ENCODE assay signal across 27 cellular contexts in genomic region chr3:101932326-101933108, GRCh38.
DNase-seq lines count a peak whose midpoint lies in the region; ATAC-seq and TF ChIP-seq lines count a peak whose summit lies in the region.
"Had no signal": no experiment of that assay in that cellular context is flagged by ENCODE, and none has a peak within 500 bp of the region (broad histone marks: within the 10 kb centered on the region; RNA-seq: fewer than 3 reads in every experiment).

No MANE protein-coding gene starts in this region.

- H4K8ac ChIP-seq in trophoblast cell (ENCODE audit: low read depth, low read length) = no peak overlapping the region

- no peak for TF ChIP-seq CTCF in fibroblast of lung (conservative IDR thresholded peaks at IDR 0.05 in 1 of 2, IDR thresholded peaks at IDR 0.05 in 1 of 2; ENCODE audit: low read depth in 1 of 2, low read length in 2 of 2)
- no peak for TF ChIP-seq CTCF in type B pancreatic cell (conservative IDR thresholded peaks at IDR 0.05)
- no peak for TF ChIP-seq CTCF in ascending aorta (IDR thresholded peaks at IDR 0.05)

- H3K4me3 ChIP-seq in BLaER1 treated with 17β-estradiol and CSF1 and Interleukin-3, amounts not matched to agents 10 nM and 100 nM = no peak overlapping the region
- H3K4me3 ChIP-seq in fibroblast of lung (replicated peaks in 1 of 4; ENCODE audit: control extremely low read depth in 1 of 4, insufficient read depth in 1 of 4, low read depth in 3 of 4, low read length in 4 of 4) (no peak overlapping the region), trophoblast cell (ENCODE audit: low read depth, low read length) (no peak overlapping the region), right cardiac atrium (ENCODE audit: low read length) (no peak overlapping the region), ascending aorta (no peak overlapping the region)
- H3K4me3 ChIP-seq: BLaER1, dorsolateral prefrontal cortex, esophagus squamous epithelium, gastrocnemius medialis, SJSA1, uterus had no signal

- H2AFZ ChIP-seq in fibroblast of lung (ENCODE audit: low read length) = peak overlapping the region; percentile 3
- H2AFZ ChIP-seq in trophoblast cell (ENCODE audit: insufficient read depth, low read length, poor library complexity) = no peak overlapping the region

- H2BK120ac ChIP-seq in trophoblast cell (ENCODE audit: insufficient read depth, low read length, poor library complexity) = no peak overlapping the region

- H3K27ac ChIP-seq in BLaER1 treated with 17β-estradiol and CSF1 and Interleukin-3, amounts not matched to agents 10 nM and 100 nM = peak overlapping the region in 9 of 11 experiments; percentile 8 to 61 (median 28); a peak in 17 of 22 replicates
- H3K27ac ChIP-seq in fibroblast of lung (ENCODE audit: insufficient read depth, low read length) (no peak overlapping the region), trophoblast cell (ENCODE audit: low read depth, low read length) (no peak overlapping the region), right cardiac atrium (ENCODE audit: low read length) (no peak overlapping the region), ascending aorta (no peak overlapping the region)
- H3K27ac ChIP-seq: BLaER1, esophagus squamous epithelium, gastrocnemius medialis, SJSA1, uterus had no signal

- H3K4me3 Mint-ChIP-seq in type B pancreatic cell = no peak overlapping the region
- H3K4me3 Mint-ChIP-seq: activated CD4-positive, alpha-beta memory T cell treated with anti-CD3 and anti-CD28 coated beads for 36 hours; activated T-helper 1 cell treated with anti-CD3 and anti-CD28 coated beads, Interleukin-12 subunit alpha, Interleukin-12 subunit beta, Interleukin-2, Interleukin-4 antibody, amounts not matched to agents 30 ng/mL and 10 ng/mL and 1 ng/mL, durations not matched to agents 14 hours and 24 hours and 36 hours had no signal

- no peak overlapping the region for H3K4ac ChIP-seq in trophoblast cell (ENCODE audit: low read depth, low read length)

- peak overlapping the region; percentile 90 for H2BK12ac ChIP-seq in trophoblast cell (ENCODE audit: low read length)

- no peak overlapping the region for H3K14ac ChIP-seq in trophoblast cell (ENCODE audit: low read length)

- no peak overlapping the region for H2AK5ac ChIP-seq in trophoblast cell (ENCODE audit: low read length)

- peak overlapping the region in 5 of 11 experiments; percentile 18 to 68 (median 58); a peak in 9 of 22 replicates for H3K4me2 ChIP-seq in BLaER1 treated with 17β-estradiol and CSF1 and Interleukin-3, amounts not matched to agents 10 nM and 100 nM
- no peak overlapping the region for H3K4me2 ChIP-seq in fibroblast of lung (ENCODE audit: extremely low read depth, insufficient read depth, low read length)
- H3K4me2 ChIP-seq in trophoblast cell (ENCODE audit: low read length) = no peak overlapping the region
- H3K4me2 ChIP-seq: BLaER1 had no signal

- H3K79me2 ChIP-seq in fibroblast of lung (ENCODE audit: control insufficient read depth, insufficient read depth, low read length) (no peaks in the 10 kb centered on the region), trophoblast cell (ENCODE audit: control insufficient read depth, insufficient read depth, low read length, poor library complexity) (no peaks in the 10 kb centered on the region)

- DNase-seq in NCI-H69 (lab: John Stamatoyannopoulos, UW) (peak; percentile 31), fibroblast of lung (ENCODE audit: low read depth in 2 of 2) (no peak), trophoblast cell (no peak), AG08396 (ENCODE audit: low spot score) (no peak), type B pancreatic cell (ENCODE audit: extremely low spot score, unreplicated experiment) (no peak), right cardiac atrium (no peak), ascending aorta (ENCODE audit: low spot score in 2 of 2) (no peak)
- DNase-seq: activated CD4-positive, alpha-beta memory T cell treated with anti-CD3 and anti-CD28 coated beads for 36 hours; activated CD8-positive, alpha-beta memory T cell treated with anti-CD3 and anti-CD28 coated beads, Interleukin-2, amount 50 U/mL, for 4 hours; activated naive CD4-positive, alpha-beta T cell treated with anti-CD3 and anti-CD28 coated beads, Interleukin-2, amount 50 U/mL, for 16 hours; DMS79; dorsolateral prefrontal cortex; esophagus squamous epithelium; gastrocnemius medialis; GDM1; NCI-H146; NCI-H446 treated with DMSO at 0.1 percent for 48 hours; RPMI8226; stimulated activated naive CD4-positive, alpha-beta T cell; T-helper 1 cell; uterus had no signal

- peaks cover 14 to 78% (median 35%) of the 10 kb centered on the region in 10 experiments; a peak in 19 of 20 replicates for H3K4me1 ChIP-seq in BLaER1 treated with 17β-estradiol and CSF1 and Interleukin-3, amounts not matched to agents 10 nM and 100 nM
- H3K4me1 ChIP-seq in fibroblast of lung (ENCODE audit: control insufficient read depth, extremely low read depth, insufficient read depth, low read length) (peaks cover 5% of the 10 kb centered on the region), trophoblast cell (ENCODE audit: control insufficient read depth in 1 of 2, insufficient read depth in 2 of 2, low read length in 2 of 2) (peaks cover 0 to 4% of the 10 kb centered on the region in 2 experiments), right cardiac atrium (ENCODE audit: control insufficient read depth, insufficient read depth, low read length) (no peaks in the 10 kb centered on the region), ascending aorta (peaks cover 0 to 2% of the 10 kb centered on the region in 2 donors)
- H3K4me1 ChIP-seq: gastrocnemius medialis, uterus had no signal

- H3K9me3 Mint-ChIP-seq in type B pancreatic cell = no peaks in the 10 kb centered on the region
- H3K9me3 Mint-ChIP-seq: activated CD4-positive, alpha-beta memory T cell treated with anti-CD3 and anti-CD28 coated beads for 36 hours had no signal

- peaks cover 10% of the 10 kb centered on the region for H3K4me1 Mint-ChIP-seq in type B pancreatic cell (ENCODE audit: unreplicated experiment)

- H3K79me1 ChIP-seq in trophoblast cell (ENCODE audit: low read length) = no peaks in the 10 kb centered on the region

- H4K20me1 ChIP-seq in BLaER1 treated with 17β-estradiol and CSF1 and Interleukin-3, amounts not matched to agents 10 nM and 100 nM = no peaks in the 10 kb centered on the region
- no peaks in the 10 kb centered on the region for H4K20me1 ChIP-seq in fibroblast of lung (ENCODE audit: control insufficient read depth, extremely low read depth, insufficient read depth, low read length)
- H4K20me1 ChIP-seq: BLaER1 had no signal

- intact Hi-C loops in right cardiac atrium (cut with DNase I) (no loop called here), ascending aorta (cut with DNase I) (no loop called here)

- H4K12ac ChIP-seq in trophoblast cell (ENCODE audit: low read depth, low read length) = no peak overlapping the region

- H3K23ac ChIP-seq in trophoblast cell (ENCODE audit: low read length) = no peak overlapping the region

- no peaks in the 10 kb centered on the region for H3K27me3 ChIP-seq in BLaER1 treated with 17β-estradiol and CSF1 and Interleukin-3, amounts not matched to agents 10 nM and 100 nM
- no peaks in the 10 kb centered on the region for H3K27me3 ChIP-seq in fibroblast of lung (ENCODE audit: control insufficient read depth, insufficient read depth, low read length)
- H3K27me3 ChIP-seq in trophoblast cell (ENCODE audit: insufficient read depth, low read length) = no peaks in the 10 kb centered on the region
- no peaks in the 10 kb centered on the region for H3K27me3 ChIP-seq in right cardiac atrium (ENCODE audit: control insufficient read depth, insufficient read depth)
- H3K27me3 ChIP-seq in ascending aorta = no peaks in the 10 kb centered on the region
- H3K27me3 ChIP-seq: BLaER1, dorsolateral prefrontal cortex, esophagus squamous epithelium, gastrocnemius medialis, SJSA1, uterus had no signal

- no peak overlapping the region for H4K91ac ChIP-seq in trophoblast cell (ENCODE audit: low read depth, low read length)

- no peak overlapping the region for H3K18ac ChIP-seq in trophoblast cell (ENCODE audit: low read length)

- H3K9me3 ChIP-seq in BLaER1 treated with 17β-estradiol and CSF1 and Interleukin-3, amounts not matched to agents 10 nM and 100 nM (replicated peaks in 1 of 11) = peaks cover 0 to 28% (median 14%) of the 10 kb centered on the region in 11 experiments; a peak in 15 of 22 replicates
- H3K9me3 ChIP-seq in fibroblast of lung (ENCODE audit: control insufficient read depth, insufficient read depth, low read depth, low read length) = no peaks in the 10 kb centered on the region
- H3K9me3 ChIP-seq in trophoblast cell (ENCODE audit: insufficient read depth, low read depth, low read length) = no peaks in the 10 kb centered on the region
- H3K9me3 ChIP-seq in right cardiac atrium (ENCODE audit: control insufficient read depth, low read length) = no peaks in the 10 kb centered on the region
- H3K9me3 ChIP-seq in ascending aorta = no peaks in the 10 kb centered on the region
- H3K9me3 ChIP-seq: BLaER1, esophagus squamous epithelium, gastrocnemius medialis, SJSA1, uterus had no signal

- peak overlapping the region in 2 of 11 experiments; percentile 1 to 4; a peak in 2 of 22 replicates for H3K9ac ChIP-seq in BLaER1 treated with 17β-estradiol and CSF1 and Interleukin-3, amounts not matched to agents 10 nM and 100 nM
- no peak overlapping the region for H3K9ac ChIP-seq in fibroblast of lung (ENCODE audit: insufficient read depth, low read length)
- H3K9ac ChIP-seq in trophoblast cell (ENCODE audit: low read length) = peak overlapping the region; percentile 23
- H3K9ac ChIP-seq: BLaER1 had no signal

- ATAC-seq in right cardiac atrium = no peak
- ATAC-seq: activated CD4-positive, CD25-positive, alpha-beta regulatory T cell treated with anti-CD3 and anti-CD28 coated beads, Interleukin-2, amount 50 U/mL, for 24 hours; gastrocnemius medialis; natural killer cell treated with Interleukin-12 subunit alpha and Interleukin-12 subunit beta and Interleukin-15 and Interleukin-18, amount 100 ng/mL, for 72 hours had no signal

- no peak overlapping the region for H3K27ac Mint-ChIP-seq in type B pancreatic cell
- H3K27ac Mint-ChIP-seq: activated CD4-positive, alpha-beta memory T cell treated with anti-CD3 and anti-CD28 coated beads for 36 hours; activated T-helper 1 cell treated with anti-CD3 and anti-CD28 coated beads, Interleukin-12 subunit alpha, Interleukin-12 subunit beta, Interleukin-2, Interleukin-4 antibody, amounts not matched to agents 30 ng/mL and 10 ng/mL and 1 ng/mL, durations not matched to agents 14 hours and 24 hours and 36 hours had no signal

- no peaks in the 10 kb centered on the region for H3K27me3 Mint-ChIP-seq in type B pancreatic cell
- H3K27me3 Mint-ChIP-seq: natural killer cell treated with Interleukin-12 subunit alpha and Interleukin-12 subunit beta and Interleukin-15 and Interleukin-18, amount 100 ng/mL, for 72 hours had no signal

- WGBS in trophoblast cell (ENCODE audit: extremely low coverage, insufficient coverage, insufficient read length) = no CpG with 5 or more reads among the region's 6 CpGs
- WGBS in right cardiac atrium = 76% methylated on average over 6 of the region's 6 CpGs

- H3K36me3 ChIP-seq in BLaER1 treated with 17β-estradiol and CSF1 and Interleukin-3, amounts not matched to agents 10 nM and 100 nM = no peaks in the 10 kb centered on the region
- H3K36me3 ChIP-seq in fibroblast of lung (ENCODE audit: control insufficient read depth, insufficient read depth, low read length) = no peaks in the 10 kb centered on the region
- no peaks in the 10 kb centered on the region for H3K36me3 ChIP-seq in trophoblast cell (ENCODE audit: control insufficient read depth in 1 of 2, insufficient read depth in 2 of 2, low read length in 2 of 2)
- H3K36me3 ChIP-seq in ascending aorta = no peaks in the 10 kb centered on the region
- H3K36me3 ChIP-seq: BLaER1, esophagus squamous epithelium, gastrocnemius medialis, SJSA1, uterus had no signal

- no peaks in the 10 kb centered on the region for H3K36me3 Mint-ChIP-seq in type B pancreatic cell
- H3K36me3 Mint-ChIP-seq: activated CD4-positive, alpha-beta memory T cell treated with anti-CD3 and anti-CD28 coated beads for 36 hours had no signal

- H2BK5ac ChIP-seq in trophoblast cell (ENCODE audit: low read depth, low read length, poor library complexity) = no peak overlapping the region

Comparison
In these comparisons a context has a peak if more than half of its experiments do, and no peak if none do; other contexts are left out.
1. H3K27ac ChIP-seq: peak in BLaER1 treated with 17β-estradiol and CSF1 and Interleukin-3, amounts not matched to agents 10 nM and 100 nM (9 of 11); none in fibroblast of lung (single experiment), trophoblast cell (single experiment), right cardiac atrium (single experiment) and ascending aorta (0 of 2).